Comparison of ENCODE assay signal across 9 cellular contexts in genomic region chr2:130155956-130156623, GRCh38. TPM values are rescaled to one million over a fixed set of nuclear protein-coding genes. Genes with fewer than 3 reads are reported as not detected.
DNase-seq lines count a peak whose midpoint lies in the region; ATAC-seq and TF ChIP-seq lines count a peak whose summit lies in the region.
"Not testable (repeated sequence)": the region's sequence is repeated elsewhere in the genome, so short reads cannot be mapped to it uniquely, and the experiment has no call there.
"Had no signal": no experiment of that assay in that cellular context is flagged by ENCODE, and none has a peak within 500 bp of the region (broad histone marks: within the 10 kb centered on the region; RNA-seq: fewer than 3 reads in every experiment).

No MANE protein-coding gene starts in this region.

- WGBS in liver, result 54% methylated on average over 16 of the region's 16 CpGs
- 83% methylated on average over 16 of the region's 16 CpGs for WGBS in smooth muscle cell (ENCODE audit: low lambda C conversion rate)

- CTCF ChIA-PET in CD4-positive, alpha-beta T cell (lab: Charles Lee), result not testable (repeated sequence)
- CTCF ChIA-PET in PC-9 (lab: Charles Lee), result interaction anchor here (0.9 kb wide), 1 partner anchor 177 kb away, joined by 3 read pairs; no protein-coding TSS in a partner anchor

- H3F3A ChIP-seq in PC-9 (ENCODE audit: insufficient read depth, low read depth); smooth muscle cell (ENCODE audit: low read depth): not testable (repeated sequence)

- peak in 1 of 10 experiments; percentile 33 for DNase-seq in CD4-positive, alpha-beta T cell
- DNase-seq in H4 (ENCODE audit: low spot score), result peak; percentile 58
- DNase-seq in NCI-H1436 (lab: John Stamatoyannopoulos, UW), result peak; percentile 27
- peak in 1 of 2 experiments; percentile 23 for DNase-seq in PC-9
- peak; percentile 40 for DNase-seq in adipocyte (ENCODE audit: low read depth)
- DNase-seq in fibroblast of pulmonary artery (ENCODE audit: low read depth), result peak; percentile 63
- not testable (repeated sequence) for DNase-seq in smooth muscle cell (lab: John Stamatoyannopoulos, UW; ENCODE audit: unreplicated experiment)

- not testable (repeated sequence) for H3K9me3 Mint-ChIP-seq in CD4-positive, alpha-beta T cell

- H3K4me1 Mint-ChIP-seq in CD4-positive, alpha-beta T cell (ENCODE audit: low read depth), result not testable (repeated sequence)

- not testable (repeated sequence) for H3K36me3 ChIP-seq in PC-9 (ENCODE audit: low read depth); smooth muscle cell (ENCODE audit: low read depth)
- H3K36me3 ChIP-seq in adipocyte (ENCODE audit: control insufficient read depth, insufficient read depth, low read length, severe bottlenecking) (peaks cover 29% of the 10 kb centered on the region), liver (ENCODE audit: control insufficient read depth in 4 of 4, insufficient read depth in 3 of 4, low read depth in 1 of 4, low read length in 3 of 4) (peaks cover 8 to 26% (median 12%) of the 10 kb centered on the region in 4 donors)

- intact Hi-C loops in CD4-positive, alpha-beta T cell (cut with DNase I, micrococcal nuclease), result not testable (repeated sequence)
- intact Hi-C loops in PC-9 (cut with micrococcal nuclease; ENCODE audit: unreplicated experiment), result loop anchor here (1.0 kb wide), 1 partner anchor 176 kb away; no protein-coding TSS in a partner anchor

- not testable (repeated sequence) for H2AFZ ChIP-seq in PC-9; smooth muscle cell (ENCODE audit: low read depth)

- not testable (repeated sequence) for H3K9me2 ChIP-seq in PC-9 (ENCODE audit: insufficient read depth)

- TF ChIP-seq CTCF in CD4-positive, alpha-beta T cell (IDR thresholded peaks at IDR 0.05), result peak; percentile 14
- TF ChIP-seq CTCF in PC-9 (conservative IDR thresholded peaks at IDR 0.05) (peak; percentile 54), fibroblast of pulmonary artery (IDR thresholded peaks at IDR 0.05; ENCODE audit: low read length, missing control alignments) (peak; percentile 58), liver (IDR thresholded peaks at IDR 0.05; ENCODE audit: low read depth, low read length, missing input control) (peak; percentile 41), smooth muscle cell (IDR thresholded peaks at IDR 0.05; ENCODE audit: borderline replicate concordance, insufficient read depth, poor library complexity, severe bottlenecking) (peak; percentile 36)

- POLR2A ChIA-PET in CD4-positive, alpha-beta T cell (lab: Charles Lee), result not testable (repeated sequence)
- POLR2A ChIA-PET in PC-9 (lab: Charles Lee; ENCODE audit: unreplicated experiment), result interaction anchor here (0.6 kb wide), 1 partner anchor 25 kb away, joined by 5 read pairs; no protein-coding TSS in a partner anchor

- not testable (repeated sequence) for BruUV-seq in PC-9 (replicated peaks; lab: Mats Ljungman, UMichigan)

- not testable (repeated sequence) for ATAC-seq in CD4-positive, alpha-beta T cell (ENCODE audit: poor library complexity)

- H3K27ac ChIP-seq in CD4-positive, alpha-beta T cell (ENCODE audit: low read depth, low read length); PC-9; liver (ENCODE audit: low read depth in 1 of 2, low read length in 2 of 2); smooth muscle cell (ENCODE audit: low read depth): not testable (repeated sequence)

- not testable (repeated sequence) for H3K27ac Mint-ChIP-seq in CD4-positive, alpha-beta T cell

- TF ChIP-seq RAD21 in liver (IDR thresholded peaks at IDR 0.05), result peak; percentile 50 to 68

- not testable (repeated sequence) for H3K4me2 ChIP-seq in PC-9, smooth muscle cell

- not testable (repeated sequence) for H3K4me3 Mint-ChIP-seq in CD4-positive, alpha-beta T cell

- H3K27me3 ChIP-seq in CD4-positive, alpha-beta T cell (ENCODE audit: control insufficient read depth, insufficient read depth, low read length); PC-9 (ENCODE audit: insufficient read depth, low read depth); adipocyte (replicated peaks; ENCODE audit: control insufficient read depth, insufficient read depth, low read length); liver (ENCODE audit: control insufficient read depth in 4 of 4, insufficient read depth in 4 of 4, low read length in 3 of 4); smooth muscle cell (ENCODE audit: low read depth): not testable (repeated sequence)

- not testable (repeated sequence) for H4K20me1 ChIP-seq in PC-9 (ENCODE audit: insufficient read depth); smooth muscle cell (ENCODE audit: low read depth)

- not testable (repeated sequence) for H3K9ac ChIP-seq in adipocyte (ENCODE audit: low read length); liver (ENCODE audit: low read depth in 1 of 2, low read length in 2 of 2); smooth muscle cell (ENCODE audit: low read depth)

- not testable (repeated sequence) for H3K27me3 Mint-ChIP-seq in CD4-positive, alpha-beta T cell

- H3K9me3 ChIP-seq in CD4-positive, alpha-beta T cell (ENCODE audit: control insufficient read depth, low read length); PC-9 (ENCODE audit: insufficient read depth, low read depth); adipocyte (ENCODE audit: control insufficient read depth, low read length); liver (ENCODE audit: control insufficient read depth in 4 of 4, low read length in 3 of 4); smooth muscle cell (replicated peaks; ENCODE audit: low read depth): not testable (repeated sequence)

- not testable (repeated sequence) for H3K4me1 ChIP-seq in PC-9 (replicated peaks; ENCODE audit: insufficient read depth); adipocyte (ENCODE audit: control insufficient read depth, insufficient read depth, low read length); liver (ENCODE audit: control insufficient read depth in 4 of 4, insufficient read depth in 4 of 4, low read length in 3 of 4); smooth muscle cell (ENCODE audit: low read depth)

- H3K4me3 ChIP-seq in PC-9; adipocyte (ENCODE audit: low read length); fibroblast of pulmonary artery (replicated peaks; ENCODE audit: low read depth, low read length); liver (ENCODE audit: low read depth in 1 of 3, low read length in 3 of 3); smooth muscle cell: not testable (repeated sequence)

- peaks cover 61% of the 10 kb centered on the region for H3K36me3 Mint-ChIP-seq in CD4-positive, alpha-beta T cell (ENCODE audit: low read depth)

- H3K79me2 ChIP-seq in PC-9 (ENCODE audit: low read depth); smooth muscle cell (ENCODE audit: low read depth): not testable (repeated sequence)

RNA-seq across cellular contexts. Expression of gene CCDC74B, which starts 11.2 kb away (rescaled TPM):
- total RNA-seq in CD4-positive, alpha-beta T cell, result under 1 TPM; 0.38 to 0.56 TPM
- total RNA-seq in H4 (2014; rRNA removed; shearing (Covaris generic)), result 13.7 and 49.5 TPM in 2 replicates
- total RNA-seq in PC-9 (2021), result 1.9 and 2.4 TPM in 2 replicates
- total RNA-seq in liver, result under 1 TPM; 0.09 to 0.17 TPM
- polyA plus RNA-seq in liver, result under 1 TPM in 1 of 2 donors, not detected in 1; 0.09 TPM
- 7.7 and 16.0 TPM in 2 replicates for total RNA-seq in smooth muscle cell
- polyA plus RNA-seq in smooth muscle cell, result 13.7 and 14.5 TPM in 2 replicates

RNA-seq across cellular contexts. Expression of gene SMPD4, which starts 25.3 kb away (rescaled TPM):
- total RNA-seq in CD4-positive, alpha-beta T cell, result 10 to 100 TPM; 81.2 to 89.9 TPM
- 17.8 and 20.6 TPM in 2 replicates for total RNA-seq in H4 (2014; rRNA removed; shearing (Covaris generic))
- 77.9 and 84.1 TPM in 2 replicates for total RNA-seq in PC-9 (2021)
- total RNA-seq in liver, result 10 to 100 TPM; 17.2 to 22.3 TPM
- 10 to 100 TPM in 1 of 2 donors, 1 to 10 TPM in 1; 9.9 to 18.2 TPM for polyA plus RNA-seq in liver
- total RNA-seq in smooth muscle cell, result 23.5 and 29.8 TPM in 2 replicates
- polyA plus RNA-seq in smooth muscle cell, result 43.2 and 53.6 TPM in 2 replicates

RNA-seq across cellular contexts. Expression of gene MZT2B, which starts 26.0 kb away (rescaled TPM):
- 100 to 1,000 TPM; 229 to 254 TPM for total RNA-seq in CD4-positive, alpha-beta T cell
- 92.1 and 193 TPM in 2 replicates for total RNA-seq in H4 (2014; rRNA removed; shearing (Covaris generic))
- 313 and 357 TPM in 2 replicates for total RNA-seq in PC-9 (2021)
- 10 to 100 TPM; 32.0 to 98.2 TPM for total RNA-seq in liver
- 100 to 1,000 TPM; 142 to 143 TPM for polyA plus RNA-seq in liver
- 134 and 147 TPM in 2 replicates for total RNA-seq in smooth muscle cell
- 397 and 412 TPM in 2 replicates for polyA plus RNA-seq in smooth muscle cell

RNA-seq across cellular contexts. Expression of gene POTEF, which starts 27.1 kb away (rescaled TPM):
- total RNA-seq in CD4-positive, alpha-beta T cell, result not detected
- total RNA-seq in H4 (2014; rRNA removed; shearing (Covaris generic)), result 1.9 and 2.1 TPM in 2 replicates
- total RNA-seq in PC-9 (2021) (not detected in 2 replicates), liver (not detected), smooth muscle cell (9.7 and 13.1 TPM in 2 replicates)
- polyA plus RNA-seq in liver (not detected), smooth muscle cell (2.8 and 7.3 TPM in 2 replicates)
- polyA plus RNA-seq: esophagus had no signal

RNA-seq across cellular contexts. Expression of gene TUBA3E, which starts 42.1 kb away (rescaled TPM):
- total RNA-seq in CD4-positive, alpha-beta T cell, result not detected
- total RNA-seq in H4 (2014; rRNA removed; shearing (Covaris generic)), result 0.10 TPM in 1 of 2 replicates, not detected in the other
- total RNA-seq in PC-9 (2021), result not detected in 2 replicates
- total RNA-seq in liver, result not detected
- under 1 TPM; 0.05 to 0.31 TPM for polyA plus RNA-seq in liver
- not detected in 2 replicates for total RNA-seq in smooth muscle cell
- polyA plus RNA-seq in smooth muscle cell, result 0.15 TPM in 1 of 2 replicates, not detected in the other
